In the genomic region with DNA sequence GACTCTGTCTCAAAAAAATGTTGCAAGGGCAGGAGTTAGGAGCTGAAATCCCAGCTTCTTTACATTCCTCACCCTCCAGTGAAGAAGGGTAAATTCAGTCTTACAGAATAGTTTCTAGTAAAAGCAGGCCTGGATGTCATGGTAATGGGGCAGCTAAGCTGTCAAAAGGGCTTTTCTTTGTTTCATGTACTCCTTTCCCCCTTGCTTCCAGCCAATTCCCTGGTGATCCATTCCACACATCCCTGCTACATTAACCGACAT, we compare ENCODE assay signal across 1 cellular context.
TF ChIP-seq lines count a peak whose summit lies in the region.

No MANE protein-coding gene starts in this region.

TF ChIP-seq in HCT116, 20 proteins besides CTCF, POLR2A, EP300 and RAD21:
- TF ChIP-seq, protein P1, sequence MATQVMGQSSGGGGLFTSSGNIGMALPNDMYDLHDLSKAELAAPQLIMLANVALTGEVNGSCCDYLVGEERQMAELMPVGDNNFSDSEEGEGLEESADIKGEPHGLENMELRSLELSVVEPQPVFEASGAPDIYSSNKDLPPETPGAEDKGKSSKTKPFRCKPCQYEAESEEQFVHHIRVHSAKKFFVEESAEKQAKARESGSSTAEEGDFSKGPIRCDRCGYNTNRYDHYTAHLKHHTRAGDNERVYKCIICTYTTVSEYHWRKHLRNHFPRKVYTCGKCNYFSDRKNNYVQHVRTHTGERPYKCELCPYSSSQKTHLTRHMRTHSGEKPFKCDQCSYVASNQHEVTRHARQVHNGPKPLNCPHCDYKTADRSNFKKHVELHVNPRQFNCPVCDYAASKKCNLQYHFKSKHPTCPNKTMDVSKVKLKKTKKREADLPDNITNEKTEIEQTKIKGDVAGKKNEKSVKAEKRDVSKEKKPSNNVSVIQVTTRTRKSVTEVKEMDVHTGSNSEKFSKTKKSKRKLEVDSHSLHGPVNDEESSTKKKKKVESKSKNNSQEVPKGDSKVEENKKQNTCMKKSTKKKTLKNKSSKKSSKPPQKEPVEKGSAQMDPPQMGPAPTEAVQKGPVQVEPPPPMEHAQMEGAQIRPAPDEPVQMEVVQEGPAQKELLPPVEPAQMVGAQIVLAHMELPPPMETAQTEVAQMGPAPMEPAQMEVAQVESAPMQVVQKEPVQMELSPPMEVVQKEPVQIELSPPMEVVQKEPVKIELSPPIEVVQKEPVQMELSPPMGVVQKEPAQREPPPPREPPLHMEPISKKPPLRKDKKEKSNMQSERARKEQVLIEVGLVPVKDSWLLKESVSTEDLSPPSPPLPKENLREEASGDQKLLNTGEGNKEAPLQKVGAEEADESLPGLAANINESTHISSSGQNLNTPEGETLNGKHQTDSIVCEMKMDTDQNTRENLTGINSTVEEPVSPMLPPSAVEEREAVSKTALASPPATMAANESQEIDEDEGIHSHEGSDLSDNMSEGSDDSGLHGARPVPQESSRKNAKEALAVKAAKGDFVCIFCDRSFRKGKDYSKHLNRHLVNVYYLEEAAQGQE (IDR thresholded peaks at IDR 0.05; ENCODE audit: low read depth): no peak
- TF ChIP-seq ELF1 (IDR thresholded peaks at IDR 0.05; ENCODE audit: borderline replicate concordance, low read depth) (no peak), EZH2phosphoT487 (IDR thresholded peaks at IDR 0.05; ENCODE audit: borderline replicate concordance) (no peak), EZH2 (IDR thresholded peaks at IDR 0.05) (no peak), SIN3A (IDR thresholded peaks at IDR 0.05; ENCODE audit: low read depth) (no peak), SRF (IDR thresholded peaks at IDR 0.05; ENCODE audit: low read depth) (no peak), CEBPB (IDR thresholded peaks at IDR 0.05; ENCODE audit: low read depth) (no peak), JUND (IDR thresholded peaks at IDR 0.05) (no peak), CBX3 (IDR thresholded peaks at IDR 0.05; ENCODE audit: low read depth) (no peak), ZNF274 (IDR thresholded peaks at IDR 0.05; ENCODE audit: low read depth, low read length) (no peak), SP1 (IDR thresholded peaks at IDR 0.05; ENCODE audit: low read depth) (no peak), TCF7L2 (IDR thresholded peaks at IDR 0.05; ENCODE audit: borderline replicate concordance, extremely low read depth, insufficient read depth, insufficient read length) (no peak)
- TF ChIP-seq, protein P2, sequence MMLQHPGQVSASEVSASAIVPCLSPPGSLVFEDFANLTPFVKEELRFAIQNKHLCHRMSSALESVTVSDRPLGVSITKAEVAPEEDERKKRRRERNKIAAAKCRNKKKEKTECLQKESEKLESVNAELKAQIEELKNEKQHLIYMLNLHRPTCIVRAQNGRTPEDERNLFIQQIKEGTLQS (IDR thresholded peaks at IDR 0.05): no peak
- TF ChIP-seq, protein P3, sequence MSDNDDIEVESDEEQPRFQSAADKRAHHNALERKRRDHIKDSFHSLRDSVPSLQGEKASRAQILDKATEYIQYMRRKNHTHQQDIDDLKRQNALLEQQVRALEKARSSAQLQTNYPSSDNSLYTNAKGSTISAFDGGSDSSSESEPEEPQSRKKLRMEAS (IDR thresholded peaks at IDR 0.05): no peak
